9 cellular contexts compared by ENCODE assay signal in the genomic region with DNA sequence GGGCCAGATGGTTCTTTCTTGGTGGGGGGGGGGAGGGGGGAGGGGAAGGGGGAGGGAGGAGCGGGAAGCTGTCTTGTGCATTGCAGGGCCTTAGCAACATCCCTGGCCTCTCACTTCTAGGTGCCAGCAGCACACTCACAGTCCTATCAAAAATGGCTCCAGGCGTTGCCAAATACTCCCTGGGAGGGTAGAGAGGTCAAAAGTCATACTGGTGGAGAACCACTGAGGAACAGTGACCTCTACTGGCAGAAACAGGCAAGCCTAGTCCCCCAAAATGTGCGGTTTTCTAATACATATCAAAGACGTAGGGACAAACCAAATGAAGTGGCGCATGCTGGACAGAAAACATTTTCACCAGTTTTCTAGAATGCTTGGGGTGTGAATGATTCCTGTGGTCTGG. TPM values are rescaled to one million over a fixed set of nuclear protein-coding genes. Genes with fewer than 3 reads are reported as not detected.
DNase-seq lines count a peak whose midpoint lies in the region; ATAC-seq, FAIRE-seq and TF ChIP-seq lines count a peak whose summit lies in the region.
"Not testable (repeated sequence)": the region's sequence is repeated elsewhere in the genome, so short reads cannot be mapped to it uniquely, and the experiment has no call there.
"Had no signal": no experiment of that assay in that cellular context is flagged by ENCODE, and none has a peak within 500 bp of the region (broad histone marks: within the 10 kb centered on the region; RNA-seq: fewer than 3 reads in every experiment).

No MANE protein-coding gene starts in this region.

- not testable (repeated sequence) for H3K4me3 Mint-ChIP-seq in CD4-positive, alpha-beta T cell; stimulated activated effector memory CD8-positive, alpha-beta T cell treated with anti-CD3 and anti-CD28 coated beads, Interleukin-12 subunit alpha, Interleukin-12 subunit beta, amount 100 ng/mL, for 72 hours

- H3K4me2 ChIP-seq in PC-3 (ENCODE audit: low read length); K562 (ENCODE audit: insufficient read depth, low read length): not testable (repeated sequence)

- not testable (repeated sequence) for H3K27ac Mint-ChIP-seq in CD4-positive, alpha-beta T cell; stimulated activated effector memory CD8-positive, alpha-beta T cell treated with anti-CD3 and anti-CD28 coated beads, Interleukin-12 subunit alpha, Interleukin-12 subunit beta, amount 100 ng/mL, for 72 hours

- H3K9me2 ChIP-seq in PC-3 (replicated peaks; ENCODE audit: low read length), result not testable (repeated sequence)

- FAIRE-seq in GM19239 (lab: Jason Lieb, UNC), result peak; percentile 99
- peak; percentile 99 for FAIRE-seq in K562 (lab: Jason Lieb, UNC)

- in situ Hi-C loops in K562 (cut with MboI), result not testable (repeated sequence)

- H3K4me1 ChIP-seq in PC-3 (ENCODE audit: insufficient read depth, low read length); K562 (replicated peaks in 1 of 2; ENCODE audit: control insufficient read depth in 2 of 2, insufficient read depth in 2 of 2, low read length in 2 of 2); left lung: not testable (repeated sequence)

- not testable (repeated sequence) for H3K27ac ChIP-seq in CD4-positive, alpha-beta T cell (ENCODE audit: low read depth, low read length); PC-3 (ENCODE audit: low read length); K562 (ENCODE audit: extremely low read depth, low read depth, low read length); left lung

- intact Hi-C loops in CD4-positive, alpha-beta T cell (cut with DNase I, micrococcal nuclease); PC-3 (cut with micrococcal nuclease); K562 (cut with micrococcal nuclease); Right ventricle myocardium superior (cut with DNase I); left lung (cut with DNase I): not testable (repeated sequence)

- ATAC-seq in CD4-positive, alpha-beta T cell (ENCODE audit: poor library complexity), result peak; percentile 54
- ATAC-seq in HG02870 (IDR thresholded peaks at IDR 0.05; ENCODE audit: unreplicated experiment), result peak; percentile 67
- peak; percentile 35; the same call in 1 of the 2 replicates for ATAC-seq in PC-3
- ATAC-seq in K562, result peak; percentile 95
- ATAC-seq in Right ventricle myocardium superior (ENCODE audit: poor library complexity), result peak; percentile 87
- peak; percentile 63 for ATAC-seq in left lung
- ATAC-seq in stimulated activated effector memory CD8-positive, alpha-beta T cell treated with anti-CD3 and anti-CD28 coated beads, Interleukin-12 subunit alpha, Interleukin-12 subunit beta, amount 100 ng/mL, for 72 hours, result peak; percentile 55

- not testable (repeated sequence) for TF ChIP-seq POLR2A in K562 (conservative IDR thresholded peaks at IDR 0.05)

- POLR2A ChIA-PET in CD4-positive, alpha-beta T cell (lab: Charles Lee); PC-3 (lab: Charles Lee; ENCODE audit: unreplicated experiment); K562 (lab: Yijun Ruan, JAX): not testable (repeated sequence)

- TF ChIP-seq CTCF in CD4-positive, alpha-beta T cell (IDR thresholded peaks at IDR 0.05); PC-3 (conservative IDR thresholded peaks at IDR 0.05; ENCODE audit: low read depth, low read length); K562 (IDR thresholded peaks at IDR 0.05 in 2 of 3, conservative IDR thresholded peaks at IDR 0.05 in 1 of 3; ENCODE audit: insufficient read depth in 2 of 3, low read depth in 1 of 3, low read length in 3 of 3); left lung (IDR thresholded peaks at IDR 0.05): not testable (repeated sequence)

- CTCF ChIA-PET in CD4-positive, alpha-beta T cell (lab: Charles Lee); PC-3 (lab: Charles Lee); K562 (lab: Yijun Ruan, JAX; ENCODE audit: low intra/inter-chr PET ratio): not testable (repeated sequence)

- H3K9ac ChIP-seq in PC-3 (ENCODE audit: low read length); K562 (ENCODE audit: insufficient read depth in 1 of 2, low read depth in 2 of 2, low read length in 2 of 2): not testable (repeated sequence)

- H3K9me1 ChIP-seq in K562 (ENCODE audit: control insufficient read depth, insufficient read depth, low read length), result not testable (repeated sequence)

- H2AFZ ChIP-seq in PC-3 (ENCODE audit: low read length); K562 (ENCODE audit: low read depth, low read length): not testable (repeated sequence)

- H3K36me3 ChIP-seq in PC-3 (ENCODE audit: low read depth, low read length), result peaks cover 14% of the 10 kb centered on the region; the same call in 1 of the 2 replicates
- peaks cover 20% of the 10 kb centered on the region; the same call in 1 of the 3 replicates for H3K36me3 ChIP-seq in K562 (ENCODE audit: control insufficient read depth, insufficient read depth, low read length)
- not testable (repeated sequence) for H3K36me3 ChIP-seq in left lung

- not testable (repeated sequence) for DNase-seq in CD4-positive, alpha-beta T cell; GM19239 (ENCODE audit: insufficient read length, low spot score); PC-3; K562 (ENCODE audit: extremely low read depth in 1 of 4, low spot score in 3 of 4); Right ventricle myocardium superior; left lung; stimulated activated effector memory CD8-positive, alpha-beta T cell treated with anti-CD3 and anti-CD28 coated beads, Interleukin-12 subunit alpha, Interleukin-12 subunit beta, amount 100 ng/mL, for 72 hours (ENCODE audit: low spot score in 2 of 2)

- not testable (repeated sequence) for H3K4me1 Mint-ChIP-seq in CD4-positive, alpha-beta T cell (ENCODE audit: low read depth); stimulated activated effector memory CD8-positive, alpha-beta T cell treated with anti-CD3 and anti-CD28 coated beads, Interleukin-12 subunit alpha, Interleukin-12 subunit beta, amount 100 ng/mL, for 72 hours

- not testable (repeated sequence) for BruUV-seq in PC-3 (replicated peaks; lab: Mats Ljungman, UMichigan); K562 (replicated peaks; lab: Mats Ljungman, UMichigan)

- not testable (repeated sequence) for H3K79me2 ChIP-seq in PC-3 (ENCODE audit: low read length); K562 (ENCODE audit: control insufficient read depth, insufficient read depth, low read length)

- not testable (repeated sequence) for TF ChIP-seq RAD21 in K562 (CRISPR knock-in tag; conservative IDR thresholded peaks at IDR 0.05 in 1 of 2, IDR thresholded peaks at IDR 0.05 in 1 of 2)

- H3F3A ChIP-seq in PC-3 (ENCODE audit: low read length, unreplicated experiment), result not testable (repeated sequence)

- H4K20me1 ChIP-seq in PC-3 (ENCODE audit: low read length); K562 (replicated peaks; ENCODE audit: control insufficient read depth, insufficient read depth, low read length): not testable (repeated sequence)

- TF ChIP-seq EP300 in K562 (IDR thresholded peaks at IDR 0.05; ENCODE audit: low read length), result not testable (repeated sequence)

- WGBS in K562 (ENCODE audit: insufficient coverage, low coverage, missing lambda C conversion rate), result no CpG with 5 or more reads among the region's 5 CpGs

- H3K9me3 ChIP-seq in CD4-positive, alpha-beta T cell (ENCODE audit: control insufficient read depth, low read length); PC-3 (ENCODE audit: low read length); K562 (replicated peaks; ENCODE audit: control insufficient read depth, insufficient read depth, low read depth, low read length); left lung: not testable (repeated sequence)

- H3K36me3 Mint-ChIP-seq in CD4-positive, alpha-beta T cell (ENCODE audit: low read depth); stimulated activated effector memory CD8-positive, alpha-beta T cell treated with anti-CD3 and anti-CD28 coated beads, Interleukin-12 subunit alpha, Interleukin-12 subunit beta, amount 100 ng/mL, for 72 hours: not testable (repeated sequence)

- not testable (repeated sequence) for H3K4me3 ChIP-seq in PC-3 (ENCODE audit: low read length); K562; left lung

- not testable (repeated sequence) for H3K9me3 Mint-ChIP-seq in CD4-positive, alpha-beta T cell; stimulated activated effector memory CD8-positive, alpha-beta T cell treated with anti-CD3 and anti-CD28 coated beads, Interleukin-12 subunit alpha, Interleukin-12 subunit beta, amount 100 ng/mL, for 72 hours

- H3K27me3 Mint-ChIP-seq in CD4-positive, alpha-beta T cell, result not testable (repeated sequence)

- H3K27me3 ChIP-seq in CD4-positive, alpha-beta T cell (ENCODE audit: control insufficient read depth, insufficient read depth, low read length); PC-3 (ENCODE audit: low read length); K562 (ENCODE audit: control insufficient read depth in 2 of 2, insufficient read depth in 2 of 2, low read length in 2 of 2); left lung: not testable (repeated sequence)

RNA-seq across cellular contexts. Expression of gene CA5B, which starts 34.3 kb away (rescaled TPM):
- 10 to 100 TPM; 60.8 to 64.5 TPM for total RNA-seq in CD4-positive, alpha-beta T cell
- 8.5 and 12.3 TPM in 2 replicates for total RNA-seq in PC-3 (2014; rRNA removed)
- 19.0 and 28.7 TPM in 2 replicates for total RNA-seq in K562 (2011; cell fraction: chromatin; rRNA removed; ENCODE audit: low replicate concordance)
- 9.3 and 9.8 TPM in 2 replicates for total RNA-seq in K562 (2011; cell fraction: nucleolus; rRNA removed)
- 14.8 and 20.6 TPM in 2 replicates for total RNA-seq in K562 (2011; cell fraction: nucleoplasm; rRNA removed)
- 1.6 and 1.9 TPM in 2 replicates for total RNA-seq in K562 (2014; rRNA removed)
- total RNA-seq in K562 (2014; rRNA removed; fragmentation: Illumina TruSeq; extraction: Trizol), result 2.8 TPM in 2 replicates
- 2.8 and 3.6 TPM in 2 replicates for total RNA-seq in K562 (2015; rRNA removed; fragmentation: Illumina TruSeq; extraction: Trizol)
- total RNA-seq in K562 (2021), result 3.1 and 3.5 TPM in 2 replicates
- polyA plus RNA-seq in K562 (2011; rRNA removed), result 3.7 and 4.6 TPM in 2 replicates
- 1.6 and 3.1 TPM in 2 replicates for polyA plus RNA-seq in K562 (2011; cell fraction: cytosol; rRNA removed)
- 6.0 and 8.6 TPM in 2 replicates for polyA plus RNA-seq in K562 (2011; cell fraction: nucleus; rRNA removed)
- polyA plus RNA-seq in K562 (2012), result 1.2 and 1.8 TPM in 2 replicates
- 2.0 and 2.6 TPM in 2 replicates for polyA plus RNA-seq in K562 (2014; fragmentation: Illumina TruSeq; extraction: Trizol)
- 1 to 10 TPM in 1 of 2 experiments, under 1 TPM in 1; 0.55 to 1.1 TPM for polyA plus RNA-seq in K562 (2014; fragmentation: Nextera tagmentation; extraction: Ambion mirVana)
- polyA plus RNA-seq in K562 (2014; rRNA removed), result 1.5 and 3.4 TPM in 2 replicates
- 7.8 and 9.0 TPM in 2 replicates for polyA minus RNA-seq in K562 (2011; rRNA and poly(A)+ RNA removed)
- 1.5 and 2.3 TPM in 2 replicates for polyA minus RNA-seq in K562 (2011; cell fraction: cytosol; rRNA and poly(A)+ RNA removed)
- 6.7 and 9.9 TPM in 2 replicates for polyA minus RNA-seq in K562 (2011; cell fraction: nucleus; rRNA and poly(A)+ RNA removed)
- 2.8 TPM for total RNA-seq in Right ventricle myocardium superior
- 10 to 100 TPM; 10.7 to 13.7 TPM for total RNA-seq in left lung

RNA-seq across cellular contexts. Expression of gene CLTRN, which starts 39.2 kb away (rescaled TPM):
- under 1 TPM; 0.44 to 0.56 TPM for total RNA-seq in CD4-positive, alpha-beta T cell
- total RNA-seq in PC-3 (2014; rRNA removed) (6.1 and 9.1 TPM in 2 replicates), K562 (2014; rRNA removed) (not detected in 2 replicates), K562 (2014; rRNA removed; fragmentation: Illumina TruSeq; extraction: Trizol) (0.15 TPM in 1 of 2 replicates, not detected in the other), K562 (2015; rRNA removed; fragmentation: Illumina TruSeq; extraction: Trizol) (0.11 TPM in 1 of 2 replicates, not detected in the other), K562 (2021) (0.18 and 0.25 TPM in 2 replicates), Right ventricle myocardium superior (0.94 TPM), left lung (1 to 10 TPM in 1 of 2 donors, under 1 TPM in 1; 0.39 to 1.3 TPM)
- total RNA-seq in K562 (2011; cell fraction: chromatin; rRNA removed; ENCODE audit: low replicate concordance), result 0.26 TPM in 1 of 2 replicates, not detected in the other
- total RNA-seq in K562 (2011; cell fraction: nucleolus; rRNA removed), result 0.33 TPM in 1 of 2 replicates, not detected in the other
- 0.29 and 0.53 TPM in 2 replicates for total RNA-seq in K562 (2011; cell fraction: nucleoplasm; rRNA removed)
- polyA plus RNA-seq in K562 (2011; rRNA removed) (0.36 and 0.43 TPM in 2 replicates), K562 (2014; fragmentation: Illumina TruSeq; extraction: Trizol) (0.16 TPM in 1 of 2 replicates, not detected in the other), K562 (2014; fragmentation: Nextera tagmentation; extraction: Ambion mirVana) (under 1 TPM; 0.28 to 0.34 TPM), K562 (2014; rRNA removed) (0.28 TPM in 1 of 2 replicates, not detected in the other)
- 0.13 TPM in 1 of 2 replicates, not detected in the other for polyA plus RNA-seq in K562 (2011; cell fraction: cytosol; rRNA removed)
- polyA plus RNA-seq in K562 (2011; cell fraction: nucleus; rRNA removed), result 0.07 and 0.14 TPM in 2 replicates
- 0.18 and 0.50 TPM in 2 replicates for polyA plus RNA-seq in K562 (2012)
- polyA minus RNA-seq in K562 (2011; rRNA and poly(A)+ RNA removed), result 0.45 TPM in 1 of 2 replicates, not detected in the other
- not detected in 2 replicates for polyA minus RNA-seq in K562 (2011; cell fraction: cytosol; rRNA and poly(A)+ RNA removed)
- 0.22 TPM in 1 of 2 replicates, not detected in the other for polyA minus RNA-seq in K562 (2011; cell fraction: nucleus; rRNA and poly(A)+ RNA removed)
- total RNA-seq: SJSA1 had no signal

Comparison
In these comparisons a context has a peak if more than half of its experiments do, and no peak if none do; other contexts are left out.
1. ATAC-seq: peak in every context shown above with its lines; median percentile 95 in K562; 87 in Right ventricle myocardium superior; 67 in HG02870; 63 in left lung; 55 in stimulated activated effector memory CD8-positive, alpha-beta T cell treated with anti-CD3 and anti-CD28 coated beads, Interleukin-12 subunit alpha, Interleukin-12 subunit beta, amount 100 ng/mL, for 72 hours; 54 in CD4-positive, alpha-beta T cell; 35 in PC-3.